24 cellular contexts compared by ENCODE assay signal in genomic region chr2:229230215-229230614, GRCh38. TPM values are rescaled to one million over a fixed set of nuclear protein-coding genes. Genes with fewer than 3 reads are reported as not detected.
DNase-seq lines count a peak whose midpoint lies in the region; ATAC-seq and TF ChIP-seq lines count a peak whose summit lies in the region.
"Had no signal": no experiment of that assay in that cellular context is flagged by ENCODE, and none has a peak within 500 bp of the region (broad histone marks: within the 10 kb centered on the region; RNA-seq: fewer than 3 reads in every experiment).

No MANE protein-coding gene starts in this region.

- H3K9me3 ChIP-seq in breast epithelium (no peaks in the 10 kb centered on the region), adipocyte (ENCODE audit: control insufficient read depth, low read length) (no peaks in the 10 kb centered on the region), smooth muscle cell (replicated peaks; ENCODE audit: low read depth) (no peaks in the 10 kb centered on the region)
- H3K9me3 ChIP-seq: MG63 had no signal

- H3K4me3 ChIP-seq in breast epithelium, result no peak overlapping the region
- no peak overlapping the region for H3K4me3 ChIP-seq in adipocyte (ENCODE audit: low read length)
- H3K4me3 ChIP-seq in smooth muscle cell, result no peak overlapping the region
- H3K4me3 ChIP-seq: MG63 had no signal

- ATAC-seq in HG02870 (IDR thresholded peaks at IDR 0.05; ENCODE audit: unreplicated experiment), result no peak

- no peak for TF ChIP-seq POLR2A in breast epithelium (IDR thresholded peaks at IDR 0.05)

- H3K4me1 ChIP-seq in breast epithelium, result no peaks in the 10 kb centered on the region
- peaks cover 11% of the 10 kb centered on the region for H3K4me1 ChIP-seq in adipocyte (ENCODE audit: control insufficient read depth, insufficient read depth, low read length)
- H3K4me1 ChIP-seq in smooth muscle cell (ENCODE audit: low read depth), result no peaks in the 10 kb centered on the region

- peaks cover 19% of the 10 kb centered on the region for H3K4me1 Mint-ChIP-seq in MCF 10A (ENCODE audit: insufficient read depth, unreplicated experiment)
- H3K4me1 Mint-ChIP-seq: IgD-negative memory B cell had no signal

- no peak overlapping the region for H3K4me3 Mint-ChIP-seq in MCF 10A (ENCODE audit: unreplicated experiment)
- H3K4me3 Mint-ChIP-seq: HFFc6, IgD-negative memory B cell had no signal

- H3F3A ChIP-seq in smooth muscle cell (ENCODE audit: low read depth), result no peaks in the 10 kb centered on the region

- BruUV-seq in MCF 10A (replicated peaks; lab: Mats Ljungman, UMichigan), result no TSS peak

- POLR2A ChIA-PET in MCF 10A (lab: Yijun Ruan, JAX), result interaction anchor here (0.6 to 1.1 kb wide), 2 partner anchors 14 to 87 kb away, joined by 3 read pairs; no protein-coding TSS in a partner anchor

- WGBS in smooth muscle cell (ENCODE audit: low lambda C conversion rate), result 26% methylated on average over 1 of the region's 1 CpG

- H3K9me3 Mint-ChIP-seq in MCF 10A (ENCODE audit: unreplicated experiment), result no peaks in the 10 kb centered on the region
- H3K9me3 Mint-ChIP-seq: HFFc6 had no signal

- H3K27me3 Mint-ChIP-seq in MCF 10A (ENCODE audit: insufficient read depth, unreplicated experiment), result no peaks in the 10 kb centered on the region
- H3K27me3 Mint-ChIP-seq: IgD-negative memory B cell had no signal

- CTCF ChIA-PET in MCF 10A (lab: Yijun Ruan, JAX), result interaction anchor here (0.6 to 1.0 kb wide), 4 partner anchors 16 to 98 kb away, joined by 3 to 4 read pairs (median 4); no protein-coding TSS in a partner anchor

- H3K36me3 ChIP-seq in breast epithelium, result no peaks in the 10 kb centered on the region
- no peaks in the 10 kb centered on the region for H3K36me3 ChIP-seq in adipocyte (ENCODE audit: control insufficient read depth, insufficient read depth, low read length, severe bottlenecking)
- peaks cover 9% of the 10 kb centered on the region for H3K36me3 ChIP-seq in smooth muscle cell (ENCODE audit: low read depth)

- no peak for TF ChIP-seq CTCF in MCF 10A (IDR thresholded peaks at IDR 0.05; ENCODE audit: unreplicated experiment)
- no peak for TF ChIP-seq CTCF in breast epithelium (IDR thresholded peaks at IDR 0.05)
- TF ChIP-seq CTCF in smooth muscle cell (IDR thresholded peaks at IDR 0.05; ENCODE audit: borderline replicate concordance, insufficient read depth, poor library complexity, severe bottlenecking), result no peak

- intact Hi-C loops in MCF 10A (cut with micrococcal nuclease) (no loop called here), breast epithelium (cut with DNase I; ENCODE audit: low total_unique reads) (no loop called here)

- peak overlapping the region; percentile 42 for H3K4me2 ChIP-seq in smooth muscle cell

- H2AFZ ChIP-seq in smooth muscle cell (ENCODE audit: low read depth), result no peak overlapping the region

- peaks cover 39% of the 10 kb centered on the region for H3K79me2 ChIP-seq in smooth muscle cell (ENCODE audit: low read depth)

- DNase-seq in MCF 10A (ENCODE audit: unreplicated experiment) (no peak), breast epithelium (ENCODE audit: low spot score in 2 of 2) (no peak), adipocyte (ENCODE audit: low read depth) (peak; percentile 11), iris pigment epithelial cell (ENCODE audit: low read depth) (peak; percentile 37), smooth muscle cell (lab: John Stamatoyannopoulos, UW; ENCODE audit: unreplicated experiment) (no peak), NCI-H2029 (lab: John Stamatoyannopoulos, UW) (no peak), HCEC 1CT (no peak)
- DNase-seq: AML-193, DMS79 treated with DMSO at 0.1 percent for 48 hours, HFFc6, Karpas-422, MG63, NCI-H1048, NCI-H1436 treated with DMSO at 0.1 percent for 48 hours, NCI-H2081, NCI-H2171 treated with DMSO at 0.1 percent for 48 hours, NCI-H446, OCI-M1, SHP77 treated with DMSO at 0.1 percent for 48 hours had no signal

- H3K27me3 ChIP-seq in breast epithelium, result no peaks in the 10 kb centered on the region
- no peaks in the 10 kb centered on the region for H3K27me3 ChIP-seq in adipocyte (replicated peaks; ENCODE audit: control insufficient read depth, insufficient read depth, low read length)
- no peaks in the 10 kb centered on the region for H3K27me3 ChIP-seq in smooth muscle cell (ENCODE audit: low read depth)
- H3K27me3 ChIP-seq: MG63 had no signal

- H3K27ac ChIP-seq in breast epithelium (peak overlapping the region in 1 of 2 donors; percentile 19), smooth muscle cell (ENCODE audit: low read depth) (peak overlapping the region; percentile 36)
- H3K27ac ChIP-seq: 22Rv1, C4-2B, HL-60 had no signal

- peaks cover 74% of the 10 kb centered on the region for H4K20me1 ChIP-seq in smooth muscle cell (ENCODE audit: low read depth)

- peaks cover 47% of the 10 kb centered on the region for H3K36me3 Mint-ChIP-seq in MCF 10A (ENCODE audit: insufficient read depth, unreplicated experiment)
- H3K36me3 Mint-ChIP-seq: IgD-negative memory B cell had no signal

- no peak overlapping the region for H3K9ac ChIP-seq in adipocyte (ENCODE audit: low read length)
- H3K9ac ChIP-seq in smooth muscle cell (ENCODE audit: low read depth), result no peak overlapping the region

- peak overlapping the region; percentile 13 for H3K27ac Mint-ChIP-seq in MCF 10A (ENCODE audit: low read depth, unreplicated experiment)
- H3K27ac Mint-ChIP-seq: HFFc6, IgD-negative memory B cell had no signal

RNA-seq across cellular contexts. Expression of gene PID1, which starts 40.9 kb away (rescaled TPM):
- total RNA-seq in MCF 10A (2022) (123 and 211 TPM in 2 replicates), breast epithelium (10 to 100 TPM; 13.5 to 60.3 (median 42.0) TPM), smooth muscle cell (18.1 and 27.0 TPM in 2 replicates)
- polyA plus RNA-seq in smooth muscle cell, result 32.8 and 45.3 TPM in 2 replicates
- polyA plus RNA-seq: IgD-negative memory B cell had no signal

Comparison
In these comparisons a context has a peak if more than half of its experiments do, and no peak if none do; other contexts are left out.
1. DNase-seq: peak in adipocyte (single experiment) and iris pigment epithelial cell (single experiment); none in MCF 10A (single experiment), breast epithelium (0 of 2), smooth muscle cell (single experiment), NCI-H2029 (single experiment) and HCEC 1CT (single experiment).